18 cellular contexts compared by ENCODE assay signal in genomic region chr18:74818776-74819175, GRCh38.
DNase-seq lines count a peak whose midpoint lies in the region; FAIRE-seq and TF ChIP-seq lines count a peak whose summit lies in the region.
"Had no signal": no experiment of that assay in that cellular context is flagged by ENCODE, and none has a peak within 500 bp of the region (broad histone marks: within the 10 kb centered on the region; RNA-seq: fewer than 3 reads in every experiment).

No MANE protein-coding gene starts in this region.

- no peaks in the 10 kb centered on the region for H3K27me3 Mint-ChIP-seq in astrocyte (ENCODE audit: low read depth, unreplicated experiment)
- no peaks in the 10 kb centered on the region for H3K27me3 Mint-ChIP-seq in activated CD4-positive, alpha-beta memory T cell treated with anti-CD3 and anti-CD28 coated beads, Interleukin-2, amount 10 ng/mL, durations not matched to agents 7 days and 5 days
- H3K27me3 Mint-ChIP-seq: B cell had no signal

- H3K4me2 ChIP-seq in astrocyte (ENCODE audit: low read length) (peak overlapping the region; percentile 11), neuronal stem cell (ENCODE audit: insufficient read depth, low read length, poor library complexity, severe bottlenecking) (no peak overlapping the region)

- intact Hi-C loops in uterus (cut with DNase I; ENCODE audit: low total_unique reads) (no loop called here), adrenal gland (cut with DNase I) (no loop called here)

- H2BK5ac ChIP-seq in neuronal stem cell (ENCODE audit: low read length), result no peak overlapping the region

- H3K18ac ChIP-seq in neuronal stem cell (ENCODE audit: low read length), result no peak overlapping the region

- H3K27ac ChIP-seq in ACC112 (ENCODE audit: low read depth, low read length), result peak overlapping the region; percentile 80
- peak overlapping the region; percentile 76 for H3K27ac ChIP-seq in astrocyte (ENCODE audit: low read depth, low read length)
- no peak overlapping the region for H3K27ac ChIP-seq in neuronal stem cell (replicated peaks; ENCODE audit: low read length)
- H3K27ac ChIP-seq in uterus, result no peak overlapping the region
- no peak overlapping the region for H3K27ac ChIP-seq in adrenal gland
- H3K27ac ChIP-seq: Peyer's patch had no signal

- no peak overlapping the region for H3K4ac ChIP-seq in neuronal stem cell (ENCODE audit: low read length)

- no CpG with 5 or more reads among the region's 3 CpGs for WGBS in neuronal stem cell (ENCODE audit: extremely low coverage in 2 of 2, insufficient read length in 2 of 2, insufficient replicate concordance in 1 of 2), 2 donors
- WGBS in adrenal gland, 4 donors, result 95 to 97% (median 97%) methylated on average over 3 of the region's 3 CpGs

- no peak for DNase-seq in astrocyte (ENCODE audit: low read depth)
- DNase-seq in epithelial cell of esophagus (ENCODE audit: low read depth), result peak; percentile 64
- no peak for DNase-seq in neuronal stem cell (ENCODE audit: low spot score)
- DNase-seq in activated CD4-positive, alpha-beta memory T cell treated with anti-CD3 and anti-CD28 coated beads, Interleukin-2, amount 10 ng/mL, durations not matched to agents 7 days and 5 days, result no peak
- DNase-seq in uterus, result no peak
- no peak for DNase-seq in adrenal gland
- DNase-seq: DMS53, MM.1S, NCI-H1048, NCI-H1417 treated with DMSO at 0.1 percent for 48 hours, NCI-H187, NCI-H446, Peyer's patch had no signal

- H3K9me3 Mint-ChIP-seq in astrocyte (ENCODE audit: unreplicated experiment), result peaks cover 2% of the 10 kb centered on the region
- peaks cover 3% of the 10 kb centered on the region for H3K9me3 Mint-ChIP-seq in activated CD4-positive, alpha-beta memory T cell treated with anti-CD3 and anti-CD28 coated beads, Interleukin-2, amount 10 ng/mL, durations not matched to agents 7 days and 5 days

- H3K4me3 ChIP-seq in ACC112 (ENCODE audit: low read depth, low read length) (0 out of 2 replicates have a peak overlapping the region, but pooled peaks have one; percentile 37), astrocyte (ENCODE audit: insufficient read depth, low read depth, low read length) (no peak overlapping the region), epithelial cell of esophagus (ENCODE audit: low read length) (no peak overlapping the region), neuronal stem cell (ENCODE audit: low read length in 2 of 2) (no peak overlapping the region), uterus (no peak overlapping the region), adrenal gland (no peak overlapping the region)
- H3K4me3 ChIP-seq: K562, Peyer's patch had no signal

- H4K20me1 ChIP-seq in astrocyte (ENCODE audit: insufficient read depth, low read length), result no peaks in the 10 kb centered on the region

- no peak overlapping the region for H3K23ac ChIP-seq in neuronal stem cell (ENCODE audit: low read depth, low read length, poor library complexity)

- H2BK12ac ChIP-seq in neuronal stem cell (ENCODE audit: low read length), result no peak overlapping the region

- H3K79me2 ChIP-seq in ACC112 (ENCODE audit: control insufficient read depth, insufficient read depth, low read length, unreplicated experiment), result no peaks in the 10 kb centered on the region
- no peaks in the 10 kb centered on the region for H3K79me2 ChIP-seq in astrocyte (ENCODE audit: insufficient read depth, low read length)

- no peak overlapping the region for H2BK15ac ChIP-seq in neuronal stem cell (ENCODE audit: low read length)

- H3K9ac ChIP-seq in astrocyte (ENCODE audit: low read length) (peak overlapping the region; percentile 23), neuronal stem cell (ENCODE audit: low read depth, low read length, poor library complexity) (no peak overlapping the region)

- TF ChIP-seq POLR2A in uterus (IDR thresholded peaks at IDR 0.05), result no peak
- no peak for TF ChIP-seq POLR2A in adrenal gland (IDR thresholded peaks at IDR 0.05)

- H3K79me1 ChIP-seq in neuronal stem cell (ENCODE audit: low read depth, low read length), result no peaks in the 10 kb centered on the region

- peaks cover 7% of the 10 kb centered on the region for H3K4me1 Mint-ChIP-seq in astrocyte (ENCODE audit: low read depth, unreplicated experiment)
- no peaks in the 10 kb centered on the region for H3K4me1 Mint-ChIP-seq in activated CD4-positive, alpha-beta memory T cell treated with anti-CD3 and anti-CD28 coated beads, Interleukin-2, amount 10 ng/mL, durations not matched to agents 7 days and 5 days
- H3K4me1 Mint-ChIP-seq: B cell, CD14-positive monocyte had no signal

- POLR2A ChIA-PET in activated CD4-positive, alpha-beta memory T cell treated with anti-CD3 and anti-CD28 coated beads, Interleukin-2, amount 10 ng/mL, durations not matched to agents 7 days and 5 days (lab: Charles Lee), result no interaction called here

- H3K9me3 ChIP-seq in astrocyte (ENCODE audit: insufficient read depth, low read depth, low read length) (no peaks in the 10 kb centered on the region), neuronal stem cell (replicated peaks in 1 of 2; ENCODE audit: control insufficient read depth in 2 of 2, insufficient read depth in 1 of 2, low read depth in 1 of 2, low read length in 2 of 2) (no peaks in the 10 kb centered on the region), uterus (no peaks in the 10 kb centered on the region), adrenal gland (replicated peaks in 1 of 3) (no peaks in the 10 kb centered on the region)
- H3K9me3 ChIP-seq: Peyer's patch had no signal

- H4K91ac ChIP-seq in neuronal stem cell (ENCODE audit: low read depth, low read length, poor library complexity), result no peak overlapping the region

- H3K4me3 Mint-ChIP-seq in astrocyte (ENCODE audit: unreplicated experiment), result no peak overlapping the region
- H3K4me3 Mint-ChIP-seq in activated CD4-positive, alpha-beta memory T cell treated with anti-CD3 and anti-CD28 coated beads, Interleukin-2, amount 10 ng/mL, durations not matched to agents 7 days and 5 days, result no peak overlapping the region
- H3K4me3 Mint-ChIP-seq: B cell, CD14-positive monocyte had no signal

- H3K4me1 ChIP-seq in ACC112 (ENCODE audit: control insufficient read depth, insufficient read depth, low read length, unreplicated experiment), result peaks cover 17% of the 10 kb centered on the region
- peaks cover 13% of the 10 kb centered on the region for H3K4me1 ChIP-seq in astrocyte (ENCODE audit: insufficient read depth, low read length)
- H3K4me1 ChIP-seq in neuronal stem cell (ENCODE audit: control insufficient read depth in 2 of 2, insufficient read depth in 1 of 2, low read depth in 1 of 2, low read length in 2 of 2), result peaks cover 4 to 11% of the 10 kb centered on the region in 2 donors
- H3K4me1 ChIP-seq in uterus, result no peaks in the 10 kb centered on the region
- H3K4me1 ChIP-seq in adrenal gland (replicated peaks in 1 of 2), result no peaks in the 10 kb centered on the region
- H3K4me1 ChIP-seq: Peyer's patch had no signal

- peak overlapping the region; percentile 80 for H2AFZ ChIP-seq in ACC112 (ENCODE audit: low read length, unreplicated experiment)
- H2AFZ ChIP-seq in astrocyte (ENCODE audit: low read depth, low read length), result no peak overlapping the region
- peak overlapping the region; percentile 84 for H2AFZ ChIP-seq in neuronal stem cell (ENCODE audit: low read length)

- peaks cover 10% of the 10 kb centered on the region for H3K36me3 Mint-ChIP-seq in astrocyte (ENCODE audit: low read depth, unreplicated experiment)
- H3K36me3 Mint-ChIP-seq in activated CD4-positive, alpha-beta memory T cell treated with anti-CD3 and anti-CD28 coated beads, Interleukin-2, amount 10 ng/mL, durations not matched to agents 7 days and 5 days (ENCODE audit: low read depth), result peaks cover 14% of the 10 kb centered on the region

- no peak for FAIRE-seq in astrocyte (lab: Jason Lieb, UNC)
- FAIRE-seq: H54, K562 had no signal

- no peak overlapping the region for H2AK5ac ChIP-seq in neuronal stem cell (ENCODE audit: low read depth, low read length)

- CTCF ChIA-PET in activated CD4-positive, alpha-beta memory T cell treated with anti-CD3 and anti-CD28 coated beads, Interleukin-2, amount 10 ng/mL, durations not matched to agents 7 days and 5 days (lab: Charles Lee), result interaction anchor here (0.6 to 1.6 kb wide), 4 partner anchors 14 to 287 kb away, joined by 3 to 4 read pairs (median 3); no protein-coding TSS in a partner anchor

- H3K27me3 ChIP-seq in ACC112 (ENCODE audit: insufficient read depth, low read length), result no peaks in the 10 kb centered on the region
- H3K27me3 ChIP-seq in astrocyte (ENCODE audit: insufficient read depth, low read length), result no peaks in the 10 kb centered on the region
- no peaks in the 10 kb centered on the region for H3K27me3 ChIP-seq in neuronal stem cell (ENCODE audit: control insufficient read depth in 3 of 3, insufficient read depth in 3 of 3, low read depth in 1 of 3, low read length in 3 of 3)
- H3K27me3 ChIP-seq in uterus, result no peaks in the 10 kb centered on the region
- no peaks in the 10 kb centered on the region for H3K27me3 ChIP-seq in adrenal gland
- H3K27me3 ChIP-seq: Peyer's patch had no signal

- no peak overlapping the region for H2BK120ac ChIP-seq in neuronal stem cell (ENCODE audit: low read depth, low read length)

- H3K36me3 ChIP-seq in ACC112 (ENCODE audit: insufficient read depth, low read length) (no peaks in the 10 kb centered on the region), astrocyte (ENCODE audit: insufficient read depth, low read length) (no peaks in the 10 kb centered on the region), neuronal stem cell (replicated peaks in 1 of 2; ENCODE audit: control insufficient read depth in 2 of 2, insufficient read depth in 2 of 2, low read length in 2 of 2) (no peaks in the 10 kb centered on the region), uterus (no peaks in the 10 kb centered on the region), adrenal gland (replicated peaks in 1 of 2) (no peaks in the 10 kb centered on the region)
- H3K36me3 ChIP-seq: Peyer's patch had no signal

- no peak overlapping the region for H4K8ac ChIP-seq in neuronal stem cell (ENCODE audit: low read depth, low read length)

- no peak overlapping the region for H3K14ac ChIP-seq in neuronal stem cell (ENCODE audit: low read length)

- no peak overlapping the region for H3K27ac Mint-ChIP-seq in astrocyte (ENCODE audit: unreplicated experiment)
- no peak overlapping the region for H3K27ac Mint-ChIP-seq in activated CD4-positive, alpha-beta memory T cell treated with anti-CD3 and anti-CD28 coated beads, Interleukin-2, amount 10 ng/mL, durations not matched to agents 7 days and 5 days
- H3K27ac Mint-ChIP-seq: B cell, CD14-positive monocyte had no signal

- TF ChIP-seq CTCF in astrocyte (IDR thresholded peaks at IDR 0.05; ENCODE audit: insufficient read depth, low read depth, low read length) (no peak), epithelial cell of esophagus (IDR thresholded peaks at IDR 0.05; ENCODE audit: insufficient read depth, low read depth, low read length, missing control alignments) (no peak), uterus (IDR thresholded peaks at IDR 0.05) (no peak), adrenal gland (IDR thresholded peaks at IDR 0.05) (no peak)

Comparison
In these comparisons a context has a peak if more than half of its experiments do, and no peak if none do; other contexts are left out.
1. H3K27ac ChIP-seq: peak in ACC112 (single experiment) and astrocyte (single experiment); none in neuronal stem cell (single experiment), uterus (0 of 2) and adrenal gland (0 of 5).